Comparison of ENCODE assay signal across 22 cellular contexts in genomic region chr18:6941988-6942387, GRCh38.
"Had no signal": no experiment of that assay in that cellular context is flagged by ENCODE, and none has a peak within 500 bp of the region (broad histone marks: within the 10 kb centered on the region; RNA-seq: fewer than 3 reads in every experiment).

No MANE protein-coding gene starts in this region.

- H3K27me3 ChIP-seq: brain microvascular endothelial cell, cardiac muscle cell, Peyer's patch had no signal

- H3K36me3 ChIP-seq: SJSA1 had no signal

- H3K27ac ChIP-seq: brain microvascular endothelial cell, cardiac muscle cell, Peyer's patch, SJSA1 had no signal

- H3K4me3 ChIP-seq: cardiac muscle cell, Peyer's patch, SJSA1 had no signal

- H3K9me3 ChIP-seq: Peyer's patch, SJSA1 had no signal

- DNase-seq: activated CD4-positive, alpha-beta T cell treated with anti-CD3 and anti-CD28 coated beads for 48 hours; activated CD4-positive, alpha-beta T cell treated with anti-CD3 and anti-CD28 coated beads, Interleukin-2, amount 50 U/mL, for 4 hours; activated CD4-positive, CD25-positive, alpha-beta regulatory T cell treated with anti-CD3 and anti-CD28 coated beads, Interleukin-2, amount 50 U/mL, for 72 hours; activated CD8-positive, alpha-beta memory T cell treated with anti-CD3 and anti-CD28 coated beads, Interleukin-2, amount 10 ng/mL, durations not matched to agents 7 days and 5 days; activated effector memory CD4-positive, alpha-beta T cell treated with Interleukin-2 at 50 U/mL for 16 hours; activated naive CD4-positive, alpha-beta T cell; activated T-cell treated with anti-CD3 and anti-CD28 coated beads, Interleukin-2, amount 50 U/mL, for 24 hours; amygdala; brain microvascular endothelial cell; KG1; NCI-H1048; NCI-H146; NCI-H187 treated with DMSO at 0.1 percent for 48 hours; NCI-H2081 treated with DMSO at 0.1 percent for 48 hours; NCI-H524 treated with DMSO at 0.1 percent for 48 hours; NCI-H748 treated with DMSO at 0.1 percent for 48 hours; Peyer's patch; SHP77; T-helper 17 cell; T-helper 9 cell had no signal

- H3K4me1 ChIP-seq: Peyer's patch, SJSA1 had no signal
